12 cellular contexts compared by ENCODE assay signal in genomic region chr10:123972481-123973401, GRCh38.
DNase-seq lines count a peak whose midpoint lies in the region; ATAC-seq and TF ChIP-seq lines count a peak whose summit lies in the region.
"Had no signal": no experiment of that assay in that cellular context is flagged by ENCODE, and none has a peak within 500 bp of the region (broad histone marks: within the 10 kb centered on the region; RNA-seq: fewer than 3 reads in every experiment).

No MANE protein-coding gene starts in this region.

- H3F3A ChIP-seq in PC-3 (ENCODE audit: low read length, unreplicated experiment), result no peaks in the 10 kb centered on the region

- H3K4me1 ChIP-seq in HUES48 (ENCODE audit: control insufficient read depth, insufficient read depth, low read length) (peaks cover 10% of the 10 kb centered on the region; the same call in 1 of the 2 replicates), foreskin keratinocyte (no peaks in the 10 kb centered on the region), PC-3 (ENCODE audit: insufficient read depth, low read length) (no peaks in the 10 kb centered on the region)

- no TSS peak for BruUV-seq in PC-3 (replicated peaks; lab: Mats Ljungman, UMichigan)

- no peak overlapping the region for H3K27ac Mint-ChIP-seq in neural crest cell (ENCODE audit: unreplicated experiment)
- H3K27ac Mint-ChIP-seq: activated naive CD4-positive, alpha-beta T cell treated with anti-CD3 and anti-CD28 coated beads for 36 hours; CD14-positive monocyte had no signal

- CTCF ChIA-PET in PC-3 (lab: Charles Lee), result no interaction called here

- H3K9me2 ChIP-seq in PC-3 (replicated peaks; ENCODE audit: low read length), result no peaks in the 10 kb centered on the region

- no peaks in the 10 kb centered on the region for H4K20me1 ChIP-seq in PC-3 (ENCODE audit: low read length)

- H3K27me3 Mint-ChIP-seq in neural crest cell (ENCODE audit: low read depth), result peaks cover 92% of the 10 kb centered on the region

- H3K36me3 ChIP-seq in HUES48 (ENCODE audit: control insufficient read depth, insufficient read depth, low read length) (no peaks in the 10 kb centered on the region), PC-3 (ENCODE audit: low read depth, low read length) (no peaks in the 10 kb centered on the region; the same call in 1 of the 2 replicates)

- H3K4me2 ChIP-seq in PC-3 (ENCODE audit: low read length), result no peak overlapping the region

- H3K4me1 Mint-ChIP-seq in neural crest cell, result peaks cover 4% of the 10 kb centered on the region
- H3K4me1 Mint-ChIP-seq: CD14-positive monocyte had no signal

- H3K4me3 ChIP-seq in HUES48 (ENCODE audit: low read depth, low read length), result peak overlapping the region; percentile 77
- H3K4me3 ChIP-seq in PC-3 (ENCODE audit: low read length), result no peak overlapping the region

- H3K9ac ChIP-seq in HUES48 (ENCODE audit: low read depth, low read length) (no peak overlapping the region), PC-3 (ENCODE audit: low read length) (no peak overlapping the region)

- peaks cover 34% of the 10 kb centered on the region for H3K27me3 ChIP-seq in HUES48 (ENCODE audit: control insufficient read depth, insufficient read depth, low read length)
- H3K27me3 ChIP-seq in foreskin keratinocyte, result peaks cover 63% of the 10 kb centered on the region
- no peaks in the 10 kb centered on the region for H3K27me3 ChIP-seq in PC-3 (ENCODE audit: low read length)

- TF ChIP-seq CTCF in foreskin keratinocyte (conservative IDR thresholded peaks at IDR 0.05) (no peak), neural crest cell (conservative IDR thresholded peaks at IDR 0.05) (peak; percentile 34), PC-3 (conservative IDR thresholded peaks at IDR 0.05; ENCODE audit: low read depth, low read length) (no peak)

- H3K27ac ChIP-seq in HUES48 (ENCODE audit: low read depth, low read length) (no peak overlapping the region), foreskin keratinocyte (no peak overlapping the region), PC-3 (ENCODE audit: low read length) (no peak overlapping the region)

- POLR2A ChIA-PET in PC-3 (lab: Charles Lee; ENCODE audit: unreplicated experiment), result no interaction called here

- H3K79me2 ChIP-seq in PC-3 (ENCODE audit: low read length), result no peaks in the 10 kb centered on the region

- peaks cover 4% of the 10 kb centered on the region for H3K9me3 Mint-ChIP-seq in neural crest cell
- H3K9me3 Mint-ChIP-seq: activated naive CD4-positive, alpha-beta T cell treated with anti-CD3 and anti-CD28 coated beads for 36 hours had no signal

- DNase-seq in NCI-H526 (lab: John Stamatoyannopoulos, UW), result peak; percentile 32 to 38
- DNase-seq in foreskin keratinocyte, result no peak
- peak; percentile 37 for DNase-seq in neural crest cell (ENCODE audit: low read depth, low spot score)
- DNase-seq in sciatic nerve (ENCODE audit: low spot score), result no peak
- DNase-seq in PC-3, result no peak
- DNase-seq in NAMALWA (ENCODE audit: low spot score), result no peak
- DNase-seq: activated naive CD4-positive, alpha-beta T cell treated with anti-CD3 and anti-CD28 coated beads for 36 hours; NCI-H1694 treated with DMSO at 0.1 percent for 48 hours; occipital lobe; stimulated activated naive CD4-positive, alpha-beta T cell treated with Interleukin-2 at 50 U/mL for 16 hours had no signal

- no peak overlapping the region for H2AFZ ChIP-seq in PC-3 (ENCODE audit: low read length)

- ATAC-seq in foreskin keratinocyte (peak; percentile 13), sciatic nerve (no peak), PC-3 (no peak)

- no peaks in the 10 kb centered on the region for H3K36me3 Mint-ChIP-seq in neural crest cell (ENCODE audit: low read depth)

- intact Hi-C loops in sciatic nerve (cut with DNase I) (no loop called here), PC-3 (cut with micrococcal nuclease) (no loop called here)

- peak overlapping the region; percentile 72 for H3K4me3 Mint-ChIP-seq in neural crest cell
- H3K4me3 Mint-ChIP-seq: activated naive CD4-positive, alpha-beta T cell treated with anti-CD3 and anti-CD28 coated beads for 36 hours had no signal

- H3K9me3 ChIP-seq in HUES48 (ENCODE audit: control insufficient read depth, insufficient read depth, low read length) (no peaks in the 10 kb centered on the region), PC-3 (ENCODE audit: low read length) (peaks cover 9% of the 10 kb centered on the region; the same call in 1 of the 2 replicates)

Comparison
In these comparisons a context has a peak if more than half of its experiments do, and no peak if none do; other contexts are left out.
1. DNase-seq: peak in NCI-H526 (2 of 2) and neural crest cell (single experiment); none in foreskin keratinocyte (0 of 2), sciatic nerve (single experiment), PC-3 (single experiment) and NAMALWA (single experiment).